Comparison of ENCODE assay signal across 16 cellular contexts in genomic region chr4:146110847-146111485, GRCh38.
DNase-seq lines count a peak whose midpoint lies in the region; ATAC-seq and TF ChIP-seq lines count a peak whose summit lies in the region.
"Had no signal": no experiment of that assay in that cellular context is flagged by ENCODE, and none has a peak within 500 bp of the region (broad histone marks: within the 10 kb centered on the region; RNA-seq: fewer than 3 reads in every experiment).

No MANE protein-coding gene starts in this region.

- no TSS peak for BruUV-seq in A673 (replicated peaks; lab: Mats Ljungman, UMichigan)

- ATAC-seq in HG03103 (IDR thresholded peaks at IDR 0.05; ENCODE audit: low read depth, unreplicated experiment) (peak; percentile 47), upper lobe of right lung (peak; percentile 43)
- ATAC-seq in activated naive CD4-positive, alpha-beta T cell treated with anti-CD3 and anti-CD28 coated beads, Interleukin-2, amount 50 U/mL, for 72 hours: no peak
- ATAC-seq: lower lobe of right lung had no signal

- H4K20me1 ChIP-seq in OCI-LY3 (ENCODE audit: insufficient read depth, low read length): no peaks in the 10 kb centered on the region

- POLR2A ChIA-PET in A673 (lab: Charles Lee; ENCODE audit: low non-redundant PET): no interaction called here

- no peak overlapping the region for H2AFZ ChIP-seq in OCI-LY3 (ENCODE audit: low read depth, low read length)

- TF ChIP-seq CTCF in OCI-LY3 (IDR thresholded peaks at IDR 0.05; ENCODE audit: low read depth, low read length) (no peak), upper lobe of right lung (IDR thresholded peaks at IDR 0.05) (no peak), A673 (conservative IDR thresholded peaks at IDR 0.05; ENCODE audit: low read depth, low read length) (no peak)

- no peaks in the 10 kb centered on the region for H3K79me2 ChIP-seq in OCI-LY3 (ENCODE audit: low read length)

- H3K9me3 ChIP-seq in OCI-LY3 (ENCODE audit: insufficient read depth, low read length) (no peaks in the 10 kb centered on the region), upper lobe of right lung (no peaks in the 10 kb centered on the region), A673 (ENCODE audit: low read depth, low read length, poor library complexity, severe bottlenecking) (no peaks in the 10 kb centered on the region)
- H3K9me3 ChIP-seq: lower lobe of right lung, SK-N-SH had no signal

- H3K4me3 ChIP-seq in OCI-LY3 (ENCODE audit: low read length) (peak overlapping the region; percentile 34), upper lobe of right lung (no peak overlapping the region), A673 (ENCODE audit: low read depth, low read length, poor library complexity, severe bottlenecking) (no peak overlapping the region)
- H3K4me3 ChIP-seq: lower lobe of right lung had no signal

- CTCF ChIA-PET in A673 (lab: Charles Lee): no interaction called here

- H3K27ac Mint-ChIP-seq in activated naive CD4-positive, alpha-beta T cell treated with anti-CD3 and anti-CD28 coated beads, Interleukin-2, amount 50 U/mL, for 72 hours: no peak overlapping the region
- H3K27ac Mint-ChIP-seq: CD8-positive, alpha-beta memory T cell; stimulated activated naive CD8-positive, alpha-beta T cell treated with anti-CD3 and anti-CD28 coated beads, Interleukin-15, Interleukin-2, amounts not matched to agents 100 ng/mL and 50 ng/mL, for 24 hours had no signal

- DNase-seq in SIG-M5 treated with dmso at 0.1 percent for 504 hours (lab: John Stamatoyannopoulos, UW; ENCODE audit: unreplicated experiment) (peak; percentile 50), SIG-M5 (lab: John Stamatoyannopoulos, UW) (no peak), upper lobe of right lung (no peak), A673 (ENCODE audit: low spot score) (no peak), NCI-H446 (lab: John Stamatoyannopoulos, UW) (no peak)
- DNase-seq in activated naive CD4-positive, alpha-beta T cell treated with anti-CD3 and anti-CD28 coated beads, Interleukin-2, amount 50 U/mL, for 72 hours (ENCODE audit: low spot score in 2 of 2): no peak
- DNase-seq: activated naive CD4-positive, alpha-beta T cell treated with Interleukin-2 at 50 U/mL for 16 hours; brain microvascular endothelial cell; CD8-positive, alpha-beta memory T cell; effector CD4-positive, alpha-beta T cell; lower lobe of right lung; NCI-H2171 treated with DMSO at 0.1 percent for 48 hours; SK-N-SH had no signal

- intact Hi-C loops in upper lobe of right lung (cut with DNase I) (no loop called here), A673 (cut with micrococcal nuclease; ENCODE audit: unreplicated experiment) (no loop called here)

- H3K36me3 Mint-ChIP-seq in activated naive CD4-positive, alpha-beta T cell treated with anti-CD3 and anti-CD28 coated beads, Interleukin-2, amount 50 U/mL, for 72 hours: no peaks in the 10 kb centered on the region
- H3K36me3 Mint-ChIP-seq: CD8-positive, alpha-beta memory T cell had no signal

- peak overlapping the region; percentile 7 for H3K27ac ChIP-seq in OCI-LY3 (ENCODE audit: low read length)
- H3K27ac ChIP-seq in upper lobe of right lung: no peak overlapping the region
- H3K27ac ChIP-seq in A673 (ENCODE audit: low read depth, low read length, poor library complexity, severe bottlenecking): no peak overlapping the region
- H3K27ac ChIP-seq: brain microvascular endothelial cell, lower lobe of right lung had no signal

- H3K36me3 ChIP-seq in OCI-LY3 (replicated peaks; ENCODE audit: low read depth, low read length) (no peaks in the 10 kb centered on the region), upper lobe of right lung (no peaks in the 10 kb centered on the region), A673 (ENCODE audit: insufficient read depth, low read length, poor library complexity, severe bottlenecking) (no peaks in the 10 kb centered on the region)
- H3K36me3 ChIP-seq: brain microvascular endothelial cell, lower lobe of right lung had no signal

- peak overlapping the region; percentile 73 for H3K4me2 ChIP-seq in OCI-LY3 (ENCODE audit: low read length)
- H3K4me2 ChIP-seq: SK-N-SH had no signal

- H3K9ac ChIP-seq in OCI-LY3 (ENCODE audit: low read length): peak overlapping the region; percentile 18; the same call in 1 of the 2 replicates
- H3K9ac ChIP-seq: SK-N-SH had no signal

- no peaks in the 10 kb centered on the region for H3K9me3 Mint-ChIP-seq in activated naive CD4-positive, alpha-beta T cell treated with anti-CD3 and anti-CD28 coated beads, Interleukin-2, amount 50 U/mL, for 72 hours
- H3K9me3 Mint-ChIP-seq: stimulated activated naive CD8-positive, alpha-beta T cell treated with anti-CD3 and anti-CD28 coated beads, Interleukin-15, Interleukin-2, amounts not matched to agents 100 ng/mL and 50 ng/mL, for 24 hours had no signal

- H3K4me1 ChIP-seq in OCI-LY3 (ENCODE audit: low read length): peaks cover 41% of the 10 kb centered on the region
- H3K4me1 ChIP-seq in upper lobe of right lung: no peaks in the 10 kb centered on the region
- no peaks in the 10 kb centered on the region for H3K4me1 ChIP-seq in A673 (ENCODE audit: insufficient read depth, low read length, poor library complexity, severe bottlenecking)
- H3K4me1 ChIP-seq: lower lobe of right lung had no signal

- H3K27me3 ChIP-seq in OCI-LY3 (ENCODE audit: low read depth, low read length) (peaks cover 26% of the 10 kb centered on the region), upper lobe of right lung (no peaks in the 10 kb centered on the region), A673 (replicated peaks; ENCODE audit: insufficient read depth, low read depth, low read length, poor library complexity) (no peaks in the 10 kb centered on the region)
- H3K27me3 ChIP-seq: brain microvascular endothelial cell had no signal

Comparison
In these comparisons a context has a peak if more than half of its experiments do, and no peak if none do; other contexts are left out.
1. ATAC-seq: peak in HG03103 (single experiment) and upper lobe of right lung (single experiment); none in activated naive CD4-positive, alpha-beta T cell treated with anti-CD3 and anti-CD28 coated beads, Interleukin-2, amount 50 U/mL, for 72 hours (0 of 2).